Comparison of ENCODE assay signal across 12 cellular contexts in genomic region chr2:675051-675450, GRCh38. TPM values are rescaled to one million over a fixed set of nuclear protein-coding genes. Genes with fewer than 3 reads are reported as not detected.
A peak's percentile ranks its signal among the peaks of the same experiment; 100 is the strongest.
DNase-seq lines count a peak whose midpoint lies in the region; ATAC-seq and TF ChIP-seq lines count a peak whose summit lies in the region.
"Had no signal": no experiment of that assay in that cellular context is flagged by ENCODE, and none has a peak within 500 bp of the region (broad histone marks: within the 10 kb centered on the region; RNA-seq: fewer than 3 reads in every experiment).

No MANE protein-coding gene starts in this region.

- peaks cover 13% of the 10 kb centered on the region for H3K4me1 Mint-ChIP-seq in Caco-2 (ENCODE audit: low read depth, unreplicated experiment)
- H3K4me1 Mint-ChIP-seq in activated T-helper 17 cell treated with anti-CD3 and anti-CD28 coated beads, Interleukin-2, amount 50 U/mL, for 72 hours, result peaks cover 30% of the 10 kb centered on the region
- peaks cover 43 to 45% of the 10 kb centered on the region in 2 donors for H3K4me1 Mint-ChIP-seq in natural killer cell treated with Interleukin-12 subunit alpha and Interleukin-12 subunit beta and Interleukin-15 and Interleukin-18, amount 100 ng/mL, for 72 hours (ENCODE audit: low read depth in 2 of 2)

- peak overlapping the region; percentile 74 for H2AK9ac ChIP-seq in IMR-90 (replicated peaks; ENCODE audit: low read depth, low read length, poor library complexity)

- no peaks in the 10 kb centered on the region for H3K27me3 ChIP-seq in Caco-2 (replicated peaks; ENCODE audit: control insufficient read depth, insufficient read depth, low read length)
- no peaks in the 10 kb centered on the region for H3K27me3 ChIP-seq in IMR-90 (ENCODE audit: control insufficient read depth, insufficient read depth, low read length)
- H3K27me3 ChIP-seq in transverse colon, result no peaks in the 10 kb centered on the region
- H3K27me3 ChIP-seq: brain microvascular endothelial cell, thyroid gland had no signal

- peak overlapping the region; percentile 45; the same call in 1 of the 2 replicates for H3K23ac ChIP-seq in IMR-90 (ENCODE audit: low read depth, low read length)

- H2BK15ac ChIP-seq in IMR-90 (ENCODE audit: low read depth, low read length), result peak overlapping the region; percentile 54; the same call in 1 of the 3 replicates

- H4K91ac ChIP-seq in IMR-90 (ENCODE audit: insufficient read depth, low read depth, low read length), result peak overlapping the region; percentile 82; the same call in 1 of the 2 replicates

- H2AK5ac ChIP-seq in IMR-90 (ENCODE audit: low read depth, low read length), result peak overlapping the region; percentile 89; the same call in 1 of the 2 replicates

- H2AFZ ChIP-seq in IMR-90 (replicated peaks; ENCODE audit: low read length, poor library complexity), result no peak overlapping the region

- H3K36me3 Mint-ChIP-seq in Caco-2 (ENCODE audit: insufficient read depth, unreplicated experiment), result peaks cover 15% of the 10 kb centered on the region
- peaks cover 65% of the 10 kb centered on the region for H3K36me3 Mint-ChIP-seq in activated T-helper 17 cell treated with anti-CD3 and anti-CD28 coated beads, Interleukin-2, amount 50 U/mL, for 72 hours (ENCODE audit: low read depth)
- peaks cover 7% of the 10 kb centered on the region for H3K36me3 Mint-ChIP-seq in natural killer cell treated with Interleukin-12 subunit alpha and Interleukin-12 subunit beta and Interleukin-15 and Interleukin-18, amount 100 ng/mL, for 72 hours

- H3K9me3 ChIP-seq in Caco-2 (no peaks in the 10 kb centered on the region), IMR-90 (ENCODE audit: control insufficient read depth, insufficient read depth, low read length) (no peaks in the 10 kb centered on the region), transverse colon (no peaks in the 10 kb centered on the region)
- H3K9me3 ChIP-seq: thyroid gland had no signal

- ATAC-seq in IMR-90 (ENCODE audit: low read depth) (no peak), HG03135 (IDR thresholded peaks at IDR 0.05; ENCODE audit: unreplicated experiment) (no peak)
- no peak for ATAC-seq in activated T-helper 17 cell treated with anti-CD3 and anti-CD28 coated beads, Interleukin-2, amount 50 U/mL, for 72 hours (replicated peaks)
- no peak for ATAC-seq in natural killer cell treated with Interleukin-12 subunit alpha and Interleukin-12 subunit beta and Interleukin-15 and Interleukin-18, amount 100 ng/mL, for 72 hours

- H3K36me3 ChIP-seq in Caco-2 (ENCODE audit: control insufficient read depth, insufficient read depth, low read length) (no peaks in the 10 kb centered on the region; the same call in none of the 2 replicates), IMR-90 (ENCODE audit: control insufficient read depth, insufficient read depth, low read length) (peaks cover 5% of the 10 kb centered on the region; the same call in 1 of the 2 replicates), transverse colon (peaks cover 0 to 2% (median 0%) of the 10 kb centered on the region in 4 donors)

- peak overlapping the region; percentile 92 for H2BK120ac ChIP-seq in IMR-90 (ENCODE audit: low read depth, low read length)

- BruUV-seq in Caco-2 (replicated peaks; lab: Mats Ljungman, UMichigan) (no TSS peak), IMR-90 (replicated peaks; lab: Mats Ljungman, UMichigan) (TSS peak; percentile 18)

- H3K4me1 ChIP-seq in Caco-2 (peaks cover 6% of the 10 kb centered on the region), IMR-90 (ENCODE audit: control insufficient read depth, insufficient read depth, low read length) (peaks cover 19% of the 10 kb centered on the region), transverse colon (peaks cover 0 to 21% (median 8%) of the 10 kb centered on the region in 4 donors)

- peak overlapping the region; percentile 69; the same call in 1 of the 2 replicates for H3K27ac ChIP-seq in IMR-90 (ENCODE audit: insufficient read depth, low read length)
- H3K27ac ChIP-seq in transverse colon, result no peak overlapping the region
- H3K27ac ChIP-seq: thyroid gland had no signal

- intact Hi-C loops in Caco-2 (cut with micrococcal nuclease; ENCODE audit: unreplicated experiment), result no loop called here
- intact Hi-C loops in IMR-90 (cut with micrococcal nuclease), result loop anchor here (5.0 kb wide), 3 partner anchors 277 to 1067 kb away; partner anchors contain the start of genes ACP1, PXDN, SH3YL1 and SNTG2
- intact Hi-C loops in transverse colon (cut with DNase I; ENCODE audit: low total_unique reads), result no loop called here

- H3K56ac ChIP-seq in IMR-90 (ENCODE audit: extremely low read depth, insufficient read depth, low read length), result no peak overlapping the region

- no peaks in the 10 kb centered on the region; the same call in 1 of the 2 replicates for H4K20me1 ChIP-seq in IMR-90 (ENCODE audit: insufficient read depth, low read length)

- no peak overlapping the region for H3K27ac Mint-ChIP-seq in Caco-2 (ENCODE audit: unreplicated experiment)
- peak overlapping the region; percentile 61 for H3K27ac Mint-ChIP-seq in activated T-helper 17 cell treated with anti-CD3 and anti-CD28 coated beads, Interleukin-2, amount 50 U/mL, for 72 hours
- H3K27ac Mint-ChIP-seq in natural killer cell treated with Interleukin-12 subunit alpha and Interleukin-12 subunit beta and Interleukin-15 and Interleukin-18, amount 100 ng/mL, for 72 hours, result peak overlapping the region in 1 of 2 donors; percentile 5

- peaks cover 15% of the 10 kb centered on the region for H3K9me1 ChIP-seq in IMR-90 (ENCODE audit: insufficient read depth, low read length)

- in situ Hi-C loops in IMR-90 (cut with MboI; ENCODE audit: low sequenced_read_pairs), result loop anchor here (10.0 kb wide), 1 partner anchor 1140 kb away; no protein-coding TSS in a partner anchor
- in situ Hi-C loops in transverse colon (cut with MboI; ENCODE audit: low pct_ligation_motif_present in 1 of 4, low pct_unique_long_range_greater_than_20kb in 1 of 4, low sequenced_read_pairs in 3 of 4), result no loop called here

- DNase-seq in Caco-2, result no peak
- DNase-seq in IMR-90, result no peak
- DNase-seq in natural killer cell treated with Interleukin-12 subunit alpha and Interleukin-12 subunit beta and Interleukin-15 and Interleukin-18, amount 100 ng/mL, for 72 hours (ENCODE audit: low spot score), result no peak
- DNase-seq in germinal center (ENCODE audit: low spot score), result no peak
- no peak for DNase-seq in transverse colon
- DNase-seq: DMS 273 treated with DMSO at 0.1 percent for 48 hours, NCI-H2081, retina, thyroid gland had no signal

- H3K14ac ChIP-seq in IMR-90 (replicated peaks; ENCODE audit: low read depth, low read length), result peak overlapping the region; percentile 53

- H3K9me3 Mint-ChIP-seq in Caco-2 (ENCODE audit: unreplicated experiment), result no peaks in the 10 kb centered on the region
- H3K9me3 Mint-ChIP-seq in activated T-helper 17 cell treated with anti-CD3 and anti-CD28 coated beads, Interleukin-2, amount 50 U/mL, for 72 hours, result no peaks in the 10 kb centered on the region
- no peaks in the 10 kb centered on the region for H3K9me3 Mint-ChIP-seq in natural killer cell treated with Interleukin-12 subunit alpha and Interleukin-12 subunit beta and Interleukin-15 and Interleukin-18, amount 100 ng/mL, for 72 hours

- H3K18ac ChIP-seq in IMR-90 (ENCODE audit: low read depth, low read length), result no peak overlapping the region

- peak overlapping the region; percentile 7 to 68; a peak in 2 of 4 replicates for H4K8ac ChIP-seq in IMR-90 (ENCODE audit: low read depth in 2 of 2, low read length in 2 of 2)

- no peak overlapping the region; the same call in 1 of the 2 replicates for H4K5ac ChIP-seq in IMR-90 (ENCODE audit: low read depth, low read length)

- H2BK20ac ChIP-seq in IMR-90 (ENCODE audit: low read depth, low read length), result peak overlapping the region; percentile 89

- TF ChIP-seq RAD21 in IMR-90 (IDR thresholded peaks at IDR 0.05; ENCODE audit: low read length), result no peak

- no peaks in the 10 kb centered on the region for H3K27me3 Mint-ChIP-seq in Caco-2 (ENCODE audit: insufficient read depth, unreplicated experiment)
- no peaks in the 10 kb centered on the region for H3K27me3 Mint-ChIP-seq in activated T-helper 17 cell treated with anti-CD3 and anti-CD28 coated beads, Interleukin-2, amount 50 U/mL, for 72 hours
- H3K27me3 Mint-ChIP-seq in natural killer cell treated with Interleukin-12 subunit alpha and Interleukin-12 subunit beta and Interleukin-15 and Interleukin-18, amount 100 ng/mL, for 72 hours, result no peaks in the 10 kb centered on the region

- dilution Hi-C loops in IMR-90 (cut with HindIII; ENCODE audit: low sequenced_read_pairs, unreplicated experiment), result no loop called here

- no peak overlapping the region for H3K9ac ChIP-seq in IMR-90 (ENCODE audit: low read depth, low read length)

- TF ChIP-seq CTCF in Caco-2 (IDR thresholded peaks at IDR 0.05; ENCODE audit: insufficient read depth in 1 of 2, low read depth in 1 of 2, low read length in 1 of 2, severe bottlenecking in 1 of 2, unreplicated experiment in 1 of 2) (no peak), IMR-90 (conservative IDR thresholded peaks at IDR 0.05; ENCODE audit: low read depth, low read length) (no peak), transverse colon (IDR thresholded peaks at IDR 0.05) (no peak)

- peak overlapping the region; percentile 94 for H2BK5ac ChIP-seq in IMR-90 (ENCODE audit: low read depth, low read length, poor library complexity, severe bottlenecking)

- peaks cover 14 to 37% of the 10 kb centered on the region in 2 experiments; a peak in 3 of 4 replicates for H3K79me1 ChIP-seq in IMR-90 (ENCODE audit: low read depth in 1 of 2, low read length in 2 of 2)

- POLR2A ChIA-PET in Caco-2 (lab: Charles Lee), result no interaction called here
- POLR2A ChIA-PET in IMR-90 (lab: Charles Lee; ENCODE audit: unreplicated experiment), result no interaction called here

- no CpG with 5 or more reads among the region's 4 CpGs for WGBS in IMR-90 (ENCODE audit: extremely low coverage in 2 of 2, insufficient read length in 1 of 2), 2 experiments
- 83 to 90% methylated on average over 4 of the region's 4 CpGs for WGBS in transverse colon (ENCODE audit: low coverage in 1 of 2), 2 donors

- H3K4me2 ChIP-seq in IMR-90 (ENCODE audit: low read depth, low read length), result 0 out of 2 replicates have a peak overlapping the region, but pooled peaks have one; percentile 97

- peak overlapping the region; percentile 85 for H3K4me3 Mint-ChIP-seq in Caco-2 (ENCODE audit: unreplicated experiment)
- H3K4me3 Mint-ChIP-seq in activated T-helper 17 cell treated with anti-CD3 and anti-CD28 coated beads, Interleukin-2, amount 50 U/mL, for 72 hours, result peak overlapping the region; percentile 96
- peak overlapping the region; percentile 9 for H3K4me3 Mint-ChIP-seq in natural killer cell treated with Interleukin-12 subunit alpha and Interleukin-12 subunit beta and Interleukin-15 and Interleukin-18, amount 100 ng/mL, for 72 hours

- peak overlapping the region; percentile 82 for H3K4ac ChIP-seq in IMR-90 (ENCODE audit: low read depth, low read length)

- CTCF ChIA-PET in Caco-2 (lab: Charles Lee) (no interaction called here), IMR-90 (lab: Yijun Ruan, JAX) (no interaction called here)

- H3K4me3 ChIP-seq in Caco-2 (ENCODE audit: low read depth, low read length) (no peak overlapping the region), IMR-90 (ENCODE audit: insufficient read depth, low read depth, low read length) (no peak overlapping the region), transverse colon (no peak overlapping the region)
- H3K4me3 ChIP-seq: thyroid gland had no signal

- TF ChIP-seq POLR2A in IMR-90 (IDR thresholded peaks at IDR 0.05; ENCODE audit: low read depth, low read length) (no peak), transverse colon (IDR thresholded peaks at IDR 0.05) (no peak)

- TF ChIP-seq EP300 in transverse colon (IDR thresholded peaks at IDR 0.05; ENCODE audit: low read depth), result no peak

RNA-seq across cellular contexts. Expression of gene TMEM18, which starts 2.2 kb away (rescaled TPM):
- total RNA-seq in Caco-2 (2022) (16.5 and 22.9 TPM in 2 replicates), IMR-90 (2012; rRNA removed) (15.2 and 21.9 TPM in 2 replicates), transverse colon (10 to 100 TPM; 11.0 to 31.0 (median 14.5) TPM)
- polyA plus RNA-seq in IMR-90 (2012; rRNA removed), result 25.3 and 30.2 TPM in 2 replicates
- 11.8 and 21.2 TPM in 2 replicates for polyA plus RNA-seq in IMR-90 (2012; cell fraction: cytosol; rRNA removed)
- 32.2 and 46.9 TPM in 2 replicates for polyA plus RNA-seq in IMR-90 (2012; cell fraction: nucleus; rRNA removed; ENCODE audit: low replicate concordance)
- 10 to 100 TPM; 35.4 to 36.6 TPM for total RNA-seq in activated T-helper 17 cell treated with anti-CD3 and anti-CD28 coated beads, Interleukin-2, amount 50 U/mL, for 72 hours
- total RNA-seq in natural killer cell treated with Interleukin-12 subunit alpha and Interleukin-12 subunit beta and Interleukin-15 and Interleukin-18, amount 100 ng/mL, for 72 hours, result 10 to 100 TPM; 24.9 to 26.7 TPM

Comparison
In these comparisons a context has a peak if more than half of its experiments do, and no peak if none do; other contexts are left out.
1. H3K4me3 Mint-ChIP-seq: peak in every context shown above with its lines; median percentile 96 in activated T-helper 17 cell treated with anti-CD3 and anti-CD28 coated beads, Interleukin-2, amount 50 U/mL, for 72 hours; 85 in Caco-2; 9 in natural killer cell treated with Interleukin-12 subunit alpha and Interleukin-12 subunit beta and Interleukin-15 and Interleukin-18, amount 100 ng/mL, for 72 hours.